Comparison of ENCODE assay signal across 11 cellular contexts in the genomic region with DNA sequence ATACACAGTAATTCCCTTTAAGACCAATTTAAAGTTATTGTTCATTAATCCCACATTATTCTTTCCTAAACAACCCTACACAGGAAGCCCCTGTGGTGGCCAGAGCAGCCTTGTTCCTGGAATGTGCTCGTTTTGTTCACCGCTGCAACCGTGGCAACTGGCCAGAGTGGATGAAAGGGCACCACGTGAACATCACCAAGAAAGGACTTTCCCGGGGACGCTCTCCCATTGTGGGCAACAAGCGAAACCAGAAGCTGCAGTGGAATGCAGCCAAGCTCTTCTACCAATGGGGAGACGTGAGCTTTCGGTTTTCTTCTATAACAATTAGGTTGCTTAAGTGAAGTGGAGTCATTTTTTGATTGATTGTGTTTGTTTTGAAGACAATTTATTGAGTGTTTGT.
A peak's percentile ranks its signal among the peaks of the same experiment; 100 is the strongest.
DNase-seq lines count a peak whose midpoint lies in the region; ATAC-seq and TF ChIP-seq lines count a peak whose summit lies in the region.
"Had no signal": no experiment of that assay in that cellular context is flagged by ENCODE, and none has a peak within 500 bp of the region (broad histone marks: within the 10 kb centered on the region; RNA-seq: fewer than 3 reads in every experiment).

No MANE protein-coding gene starts in this region.

- DNase-seq in C1 segment of cervical spinal cord (lab: John Stamatoyannopoulos, UW): peak in 10 of 14 donors; percentile 1 to 73 (median 41)
- peak; percentile 96 for DNase-seq in NCI-H2029 (lab: John Stamatoyannopoulos, UW)
- DNase-seq in caudate nucleus (lab: John Stamatoyannopoulos, UW): peak in 37 of 61 donors; percentile 1 to 71 (median 19)
- peak; percentile 32 for DNase-seq in kidney epithelial cell (ENCODE audit: low read depth)
- no peak for DNase-seq in NCI-H146 (lab: John Stamatoyannopoulos, UW)
- DNase-seq in HuH-7.5 (ENCODE audit: low spot score): no peak
- no peak for DNase-seq in SK-N-SH
- DNase-seq: WERI-Rb-1 had no signal

- H3K4me3 ChIP-seq in kidney epithelial cell (ENCODE audit: low read depth, low read length): no peak overlapping the region
- no peak overlapping the region for H3K4me3 ChIP-seq in SK-N-SH (ENCODE audit: low read depth in 2 of 2, low read length in 1 of 2)
- H3K4me3 ChIP-seq: BLaER1 treated with 17β-estradiol and CSF1 and Interleukin-3, amounts not matched to agents 10 nM and 100 nM; K562 had no signal

- no peaks in the 10 kb centered on the region for H3K27me3 ChIP-seq in kidney epithelial cell (ENCODE audit: control insufficient read depth, insufficient read depth, low read length)
- H3K27me3 ChIP-seq in SK-N-SH (ENCODE audit: insufficient read depth): no peaks in the 10 kb centered on the region
- H3K27me3 ChIP-seq: BLaER1 treated with 17β-estradiol and CSF1 and Interleukin-3, amounts not matched to agents 10 nM and 100 nM had no signal

- H3K4me2 ChIP-seq in SK-N-SH: no peak overlapping the region
- H3K4me2 ChIP-seq: BLaER1 treated with 17β-estradiol and CSF1 and Interleukin-3, amounts not matched to agents 10 nM and 100 nM had no signal

- peaks cover 0 to 16% of the 10 kb centered on the region in 2 experiments; a peak in 2 of 4 replicates for H3K4me1 ChIP-seq in SK-N-SH (ENCODE audit: control insufficient read depth in 1 of 2, insufficient read depth in 2 of 2, low read depth in 1 of 2, low read length in 1 of 2)
- H3K4me1 ChIP-seq: BLaER1 treated with 17β-estradiol and CSF1 and Interleukin-3, amounts not matched to agents 10 nM and 100 nM had no signal

- TF ChIP-seq RAD21 in SK-N-SH (IDR thresholded peaks at IDR 0.05; ENCODE audit: low read length): no peak

- H3K9ac ChIP-seq in SK-N-SH: no peak overlapping the region
- H3K9ac ChIP-seq: BLaER1 treated with 17β-estradiol and CSF1 and Interleukin-3, amounts not matched to agents 10 nM and 100 nM had no signal

- H2AFZ ChIP-seq in SK-N-SH (ENCODE audit: low read depth): no peak overlapping the region

- POLR2A ChIA-PET in SK-N-SH (lab: Yijun Ruan, JAX): no interaction called here

- no peaks in the 10 kb centered on the region for H3K9me3 ChIP-seq in SK-N-SH
- H3K9me3 ChIP-seq: BLaER1 treated with 17β-estradiol and CSF1 and Interleukin-3, amounts not matched to agents 10 nM and 100 nM had no signal

- no peaks in the 10 kb centered on the region for H3F3A ChIP-seq in SK-N-SH (replicated peaks; ENCODE audit: insufficient read depth)

- no peaks in the 10 kb centered on the region for H3K36me3 ChIP-seq in kidney epithelial cell (ENCODE audit: control insufficient read depth, insufficient read depth, low read length)
- peaks cover 0 to 2% of the 10 kb centered on the region in 2 experiments for H3K36me3 ChIP-seq in SK-N-SH (replicated peaks in 1 of 2; ENCODE audit: control insufficient read depth in 1 of 2, insufficient read depth in 2 of 2, low read length in 1 of 2)
- H3K36me3 ChIP-seq: BLaER1 treated with 17β-estradiol and CSF1 and Interleukin-3, amounts not matched to agents 10 nM and 100 nM; WERI-Rb-1 had no signal

- no peak for TF ChIP-seq EP300 in SK-N-SH (IDR thresholded peaks at IDR 0.05; ENCODE audit: borderline replicate concordance in 1 of 2, low read depth in 1 of 2, low read length in 1 of 2)

- TF ChIP-seq CTCF in kidney epithelial cell (IDR thresholded peaks at IDR 0.05; ENCODE audit: insufficient read depth, low read length, poor library complexity, severe bottlenecking) (no peak), SK-N-SH (IDR thresholded peaks at IDR 0.05) (no peak)

- CTCF ChIA-PET in SK-N-SH (lab: Yijun Ruan, JAX): no interaction called here

- H3K79me2 ChIP-seq in SK-N-SH (ENCODE audit: insufficient read depth): no peaks in the 10 kb centered on the region

- 78% methylated on average over 9 of the region's 9 CpGs for WGBS in SK-N-SH (ENCODE audit: low lambda C conversion rate)

- ATAC-seq in GM21367 (IDR thresholded peaks at IDR 0.05; ENCODE audit: unreplicated experiment): no peak
- ATAC-seq: K562 had no signal

- H3K9me2 ChIP-seq in SK-N-SH: no peaks in the 10 kb centered on the region

- no peak overlapping the region for H3K27ac ChIP-seq in caudate nucleus (ENCODE audit: low read depth, low read length)
- no peak overlapping the region for H3K27ac ChIP-seq in SK-N-SH (ENCODE audit: low read depth in 2 of 2, low read length in 1 of 2)
- H3K27ac ChIP-seq: BLaER1 treated with 17β-estradiol and CSF1 and Interleukin-3, amounts not matched to agents 10 nM and 100 nM; WERI-Rb-1 had no signal

- no peaks in the 10 kb centered on the region for H4K20me1 ChIP-seq in SK-N-SH (ENCODE audit: insufficient read depth)
- H4K20me1 ChIP-seq: BLaER1 treated with 17β-estradiol and CSF1 and Interleukin-3, amounts not matched to agents 10 nM and 100 nM had no signal

TF ChIP-seq in SK-N-SH, 30 proteins besides CTCF, POLR2A, EP300 and RAD21:
- no peak for TF ChIP-seq TEAD4 (IDR thresholded peaks at IDR 0.05; ENCODE audit: borderline replicate concordance, insufficient read depth)
- TF ChIP-seq RCOR1 (IDR thresholded peaks at IDR 0.05; ENCODE audit: low read length): no peak
- TF ChIP-seq, protein P1, sequence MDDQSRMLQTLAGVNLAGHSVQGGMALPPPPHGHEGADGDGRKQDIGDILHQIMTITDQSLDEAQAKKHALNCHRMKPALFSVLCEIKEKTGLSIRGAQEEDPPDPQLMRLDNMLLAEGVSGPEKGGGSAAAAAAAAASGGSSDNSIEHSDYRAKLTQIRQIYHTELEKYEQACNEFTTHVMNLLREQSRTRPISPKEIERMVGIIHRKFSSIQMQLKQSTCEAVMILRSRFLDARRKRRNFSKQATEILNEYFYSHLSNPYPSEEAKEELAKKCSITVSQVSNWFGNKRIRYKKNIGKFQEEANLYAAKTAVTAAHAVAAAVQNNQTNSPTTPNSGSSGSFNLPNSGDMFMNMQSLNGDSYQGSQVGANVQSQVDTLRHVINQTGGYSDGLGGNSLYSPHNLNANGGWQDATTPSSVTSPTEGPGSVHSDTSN (IDR thresholded peaks at IDR 0.05): no peak
- TF ChIP-seq, protein P2, sequence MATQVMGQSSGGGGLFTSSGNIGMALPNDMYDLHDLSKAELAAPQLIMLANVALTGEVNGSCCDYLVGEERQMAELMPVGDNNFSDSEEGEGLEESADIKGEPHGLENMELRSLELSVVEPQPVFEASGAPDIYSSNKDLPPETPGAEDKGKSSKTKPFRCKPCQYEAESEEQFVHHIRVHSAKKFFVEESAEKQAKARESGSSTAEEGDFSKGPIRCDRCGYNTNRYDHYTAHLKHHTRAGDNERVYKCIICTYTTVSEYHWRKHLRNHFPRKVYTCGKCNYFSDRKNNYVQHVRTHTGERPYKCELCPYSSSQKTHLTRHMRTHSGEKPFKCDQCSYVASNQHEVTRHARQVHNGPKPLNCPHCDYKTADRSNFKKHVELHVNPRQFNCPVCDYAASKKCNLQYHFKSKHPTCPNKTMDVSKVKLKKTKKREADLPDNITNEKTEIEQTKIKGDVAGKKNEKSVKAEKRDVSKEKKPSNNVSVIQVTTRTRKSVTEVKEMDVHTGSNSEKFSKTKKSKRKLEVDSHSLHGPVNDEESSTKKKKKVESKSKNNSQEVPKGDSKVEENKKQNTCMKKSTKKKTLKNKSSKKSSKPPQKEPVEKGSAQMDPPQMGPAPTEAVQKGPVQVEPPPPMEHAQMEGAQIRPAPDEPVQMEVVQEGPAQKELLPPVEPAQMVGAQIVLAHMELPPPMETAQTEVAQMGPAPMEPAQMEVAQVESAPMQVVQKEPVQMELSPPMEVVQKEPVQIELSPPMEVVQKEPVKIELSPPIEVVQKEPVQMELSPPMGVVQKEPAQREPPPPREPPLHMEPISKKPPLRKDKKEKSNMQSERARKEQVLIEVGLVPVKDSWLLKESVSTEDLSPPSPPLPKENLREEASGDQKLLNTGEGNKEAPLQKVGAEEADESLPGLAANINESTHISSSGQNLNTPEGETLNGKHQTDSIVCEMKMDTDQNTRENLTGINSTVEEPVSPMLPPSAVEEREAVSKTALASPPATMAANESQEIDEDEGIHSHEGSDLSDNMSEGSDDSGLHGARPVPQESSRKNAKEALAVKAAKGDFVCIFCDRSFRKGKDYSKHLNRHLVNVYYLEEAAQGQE (IDR thresholded peaks at IDR 0.05; ENCODE audit: low read depth, low read length): no peak
- no peak for TF ChIP-seq MEF2A (IDR thresholded peaks at IDR 0.05; ENCODE audit: borderline replicate concordance, low read depth)
- TF ChIP-seq, protein P3, sequence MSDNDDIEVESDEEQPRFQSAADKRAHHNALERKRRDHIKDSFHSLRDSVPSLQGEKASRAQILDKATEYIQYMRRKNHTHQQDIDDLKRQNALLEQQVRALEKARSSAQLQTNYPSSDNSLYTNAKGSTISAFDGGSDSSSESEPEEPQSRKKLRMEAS (IDR thresholded peaks at IDR 0.05; ENCODE audit: low read depth): no peak
- TF ChIP-seq GABPA (IDR thresholded peaks at IDR 0.05; ENCODE audit: low read depth): no peak
- TF ChIP-seq FOXM1 (IDR thresholded peaks at IDR 0.05; ENCODE audit: low read depth): no peak
- TF ChIP-seq, protein P4, sequence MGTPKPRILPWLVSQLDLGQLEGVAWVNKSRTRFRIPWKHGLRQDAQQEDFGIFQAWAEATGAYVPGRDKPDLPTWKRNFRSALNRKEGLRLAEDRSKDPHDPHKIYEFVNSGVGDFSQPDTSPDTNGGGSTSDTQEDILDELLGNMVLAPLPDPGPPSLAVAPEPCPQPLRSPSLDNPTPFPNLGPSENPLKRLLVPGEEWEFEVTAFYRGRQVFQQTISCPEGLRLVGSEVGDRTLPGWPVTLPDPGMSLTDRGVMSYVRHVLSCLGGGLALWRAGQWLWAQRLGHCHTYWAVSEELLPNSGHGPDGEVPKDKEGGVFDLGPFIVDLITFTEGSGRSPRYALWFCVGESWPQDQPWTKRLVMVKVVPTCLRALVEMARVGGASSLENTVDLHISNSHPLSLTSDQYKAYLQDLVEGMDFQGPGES (IDR thresholded peaks at IDR 0.05; ENCODE audit: low read depth, low read length): no peak
- TF ChIP-seq RXRA (IDR thresholded peaks at IDR 0.05; ENCODE audit: borderline replicate concordance, low read depth): no peak
- TF ChIP-seq EZH2phosphoT487 (IDR thresholded peaks at IDR 0.05; ENCODE audit: borderline replicate concordance, low read depth): no peak
- TF ChIP-seq, protein P5, sequence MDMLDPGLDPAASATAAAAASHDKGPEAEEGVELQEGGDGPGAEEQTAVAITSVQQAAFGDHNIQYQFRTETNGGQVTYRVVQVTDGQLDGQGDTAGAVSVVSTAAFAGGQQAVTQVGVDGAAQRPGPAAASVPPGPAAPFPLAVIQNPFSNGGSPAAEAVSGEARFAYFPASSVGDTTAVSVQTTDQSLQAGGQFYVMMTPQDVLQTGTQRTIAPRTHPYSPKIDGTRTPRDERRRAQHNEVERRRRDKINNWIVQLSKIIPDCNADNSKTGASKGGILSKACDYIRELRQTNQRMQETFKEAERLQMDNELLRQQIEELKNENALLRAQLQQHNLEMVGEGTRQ (IDR thresholded peaks at IDR 0.05; ENCODE audit: borderline replicate concordance, low read depth, low read length): no peak
- no peak for TF ChIP-seq ELF1 (IDR thresholded peaks at IDR 0.05)
TF ChIP-seq in SK-N-SH: peak in this region for 0.

Comparison
In these comparisons a context has a peak if more than half of its experiments do, and no peak if none do; other contexts are left out.
1. DNase-seq: peak in C1 segment of cervical spinal cord (10 of 14), NCI-H2029 (single experiment), caudate nucleus (37 of 61) and kidney epithelial cell (single experiment); none in NCI-H146 (single experiment), HuH-7.5 (single experiment) and SK-N-SH (single experiment).